In the genomic region with DNA sequence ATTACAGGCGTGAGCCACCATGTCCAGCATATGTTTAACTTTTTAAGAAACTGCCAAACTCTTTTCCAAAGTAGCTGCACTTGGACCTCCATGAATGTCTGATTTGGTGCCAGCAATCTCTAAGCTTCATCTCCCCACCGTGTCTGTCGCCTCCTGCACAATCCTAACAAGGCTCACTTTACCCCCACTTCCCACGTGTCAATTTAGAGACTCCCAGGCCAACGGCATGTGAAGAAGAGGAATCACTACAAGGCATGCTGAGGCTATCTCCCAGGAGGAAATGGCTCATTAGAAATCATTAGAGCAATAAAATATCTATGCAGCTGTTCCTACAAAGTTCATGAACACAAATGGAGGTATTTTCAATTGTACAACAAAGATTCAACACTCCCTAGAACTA, we compare ENCODE assay signal across 18 cellular contexts. TPM values are rescaled to one million over a fixed set of nuclear protein-coding genes. Genes with fewer than 3 reads are reported as not detected.
DNase-seq lines count a peak whose midpoint lies in the region; ATAC-seq and TF ChIP-seq lines count a peak whose summit lies in the region.
"Had no signal": no experiment of that assay in that cellular context is flagged by ENCODE, and none has a peak within 500 bp of the region (broad histone marks: within the 10 kb centered on the region; RNA-seq: fewer than 3 reads in every experiment).

No MANE protein-coding gene starts in this region.

- peak overlapping the region; percentile 54 for H3K18ac ChIP-seq in neuronal stem cell (ENCODE audit: low read length)

- peak; percentile 21 for TF ChIP-seq POLR2A in erythroblast (IDR thresholded peaks at IDR 0.05; ENCODE audit: low read length)
- no peak for TF ChIP-seq POLR2A in testis (IDR thresholded peaks at IDR 0.05)

- no peak overlapping the region for H4K91ac ChIP-seq in neuronal stem cell (ENCODE audit: low read depth, low read length, poor library complexity)

- H3K27me3 ChIP-seq in A673 (replicated peaks; ENCODE audit: insufficient read depth, low read depth, low read length, poor library complexity) (peaks cover 25% of the 10 kb centered on the region), neuronal stem cell (ENCODE audit: control insufficient read depth in 3 of 3, insufficient read depth in 3 of 3, low read depth in 1 of 3, low read length in 3 of 3) (peaks cover 0 to 8% (median 0%) of the 10 kb centered on the region in 3 experiments), testis (no peaks in the 10 kb centered on the region)

- no peak overlapping the region for H2AK5ac ChIP-seq in neuronal stem cell (ENCODE audit: low read depth, low read length)

- DNase-seq in A673 (ENCODE audit: low spot score) (peak; percentile 69), erythroblast (lab: John Stamatoyannopoulos, UW) (no peak), neuronal stem cell (ENCODE audit: low spot score) (no peak), cerebellar nuclear complex (lab: John Stamatoyannopoulos, UW) (no peak), testis (no peak)
- DNase-seq: AML-193; CD4-positive, alpha-beta memory T cell; DMS153; DMS79 treated with DMSO at 0.1 percent for 48 hours; GF-D8; GOT3; H7; HFFc6 had no signal

- H3K4me1 ChIP-seq in A673 (ENCODE audit: insufficient read depth, low read length, poor library complexity, severe bottlenecking) (no peaks in the 10 kb centered on the region), neuronal stem cell (ENCODE audit: control insufficient read depth in 2 of 2, insufficient read depth in 1 of 2, low read depth in 1 of 2, low read length in 2 of 2) (peaks cover 0 to 3% of the 10 kb centered on the region in 2 donors), testis (no peaks in the 10 kb centered on the region)

- H3K4me2 ChIP-seq in neuronal stem cell (ENCODE audit: insufficient read depth, low read length, poor library complexity, severe bottlenecking): no peak overlapping the region

- H2AFZ ChIP-seq in neuronal stem cell (ENCODE audit: low read length): no peak overlapping the region

- H3K27ac ChIP-seq in A673 (ENCODE audit: low read depth, low read length, poor library complexity, severe bottlenecking) (no peak overlapping the region), C4-2B (peak overlapping the region; percentile 29), neuronal stem cell (replicated peaks; ENCODE audit: low read length) (no peak overlapping the region), testis (no peak overlapping the region)

- CTCF ChIA-PET in A673 (lab: Charles Lee): no interaction called here

- ATAC-seq in GM18858 (IDR thresholded peaks at IDR 0.05; ENCODE audit: unreplicated experiment): no peak
- ATAC-seq: HCT116 had no signal

- H3K9ac ChIP-seq in neuronal stem cell (ENCODE audit: low read depth, low read length, poor library complexity): no peak overlapping the region

- intact Hi-C loops in A673 (cut with micrococcal nuclease; ENCODE audit: unreplicated experiment): no loop called here
- intact Hi-C loops in testis (cut with DNase I; ENCODE audit: low total_unique reads): loop anchor here (10.0 kb wide), 1 partner anchor 595 kb away; no protein-coding TSS in a partner anchor

- TF ChIP-seq CTCF in A673 (conservative IDR thresholded peaks at IDR 0.05; ENCODE audit: low read depth, low read length): no peak
- TF ChIP-seq CTCF in C4-2B (conservative IDR thresholded peaks at IDR 0.05): no peak
- TF ChIP-seq CTCF in testis (IDR thresholded peaks at IDR 0.05): no peak

- no peak overlapping the region for H4K8ac ChIP-seq in neuronal stem cell (ENCODE audit: low read depth, low read length)

- H3K23ac ChIP-seq in neuronal stem cell (ENCODE audit: low read depth, low read length, poor library complexity): no peak overlapping the region

- POLR2A ChIA-PET in A673 (lab: Charles Lee; ENCODE audit: low non-redundant PET): no interaction called here

- no peak overlapping the region for H3K4ac ChIP-seq in neuronal stem cell (ENCODE audit: low read length)

- no peak overlapping the region for H2BK12ac ChIP-seq in neuronal stem cell (ENCODE audit: low read length)

- H3K4me3 ChIP-seq in A673 (ENCODE audit: low read depth, low read length, poor library complexity, severe bottlenecking) (no peak overlapping the region), neuronal stem cell (ENCODE audit: low read length in 2 of 2) (no peak overlapping the region), testis (no peak overlapping the region)

- H2BK120ac ChIP-seq in neuronal stem cell (ENCODE audit: low read depth, low read length): no peak overlapping the region

- no peak overlapping the region for H2BK5ac ChIP-seq in neuronal stem cell (ENCODE audit: low read length)

- BruUV-seq in A673 (replicated peaks; lab: Mats Ljungman, UMichigan): no TSS peak

- WGBS in neuronal stem cell (ENCODE audit: extremely low coverage in 2 of 2, insufficient read length in 2 of 2, insufficient replicate concordance in 1 of 2), 2 donors: no CpG with 5 or more reads among the region's 5 CpGs
- WGBS in testis, 2 donors: 65 to 72% methylated on average over 5 of the region's 5 CpGs

- no peaks in the 10 kb centered on the region for H3K36me3 ChIP-seq in A673 (ENCODE audit: insufficient read depth, low read length, poor library complexity, severe bottlenecking)
- peaks cover 0 to 2% of the 10 kb centered on the region in 2 donors for H3K36me3 ChIP-seq in neuronal stem cell (replicated peaks in 1 of 2; ENCODE audit: control insufficient read depth in 2 of 2, insufficient read depth in 2 of 2, low read length in 2 of 2)
- H3K36me3 ChIP-seq in testis (ENCODE audit: low read depth, missing control alignments): no peaks in the 10 kb centered on the region

- H3K9me3 ChIP-seq in A673 (ENCODE audit: low read depth, low read length, poor library complexity, severe bottlenecking) (no peaks in the 10 kb centered on the region), neuronal stem cell (replicated peaks in 1 of 2; ENCODE audit: control insufficient read depth in 2 of 2, insufficient read depth in 1 of 2, low read depth in 1 of 2, low read length in 2 of 2) (no peaks in the 10 kb centered on the region), testis (no peaks in the 10 kb centered on the region)

- H2BK15ac ChIP-seq in neuronal stem cell (ENCODE audit: low read length): no peak overlapping the region

- H3K14ac ChIP-seq in neuronal stem cell (ENCODE audit: low read length): no peak overlapping the region

- H3K79me1 ChIP-seq in neuronal stem cell (ENCODE audit: low read depth, low read length): no peaks in the 10 kb centered on the region

RNA-seq across cellular contexts. Expression of gene ST8SIA6, which starts 14.8 kb away (rescaled TPM):
- total RNA-seq in A673 (2021) (not detected in 2 replicates), testis (1 to 10 TPM in 1 of 2 donors, under 1 TPM in 1; 0.87 to 1.6 TPM)
- polyA plus RNA-seq in neuronal stem cell (2013, experiment 1 of 2): 2.8 TPM
- 3.3 TPM for polyA plus RNA-seq in neuronal stem cell (2013, experiment 2 of 2)
- polyA plus RNA-seq in testis (ENCODE audit: insufficient read depth, low read depth, low replicate concordance): 0.84 TPM
- total RNA-seq: HFFc6, HT-29 had no signal
- polyA plus RNA-seq: BJ had no signal
